In genomic region chr2:62158444-62159121, GRCh38 we compare ENCODE assay signal across 24 cellular contexts.
"Had no signal": no experiment of that assay in that cellular context is flagged by ENCODE, and none has a peak within 500 bp of the region (broad histone marks: within the 10 kb centered on the region; RNA-seq: fewer than 3 reads in every experiment).

No MANE protein-coding gene starts in this region.

- H3K27me3 Mint-ChIP-seq: activated B cell treated with CpG ODN at 0.5 μM for 24 hours; activated CD8-positive, alpha-beta T cell treated with anti-CD3 and anti-CD28 coated beads for 36 hours; activated naive CD8-positive, alpha-beta T cell; effector memory CD8-positive, alpha-beta T cell; naive thymus-derived CD8-positive, alpha-beta T cell; type B pancreatic cell had no signal

- H3K36me3 ChIP-seq: adrenal gland, uterus had no signal

- H3K4me1 Mint-ChIP-seq: naive thymus-derived CD8-positive, alpha-beta T cell; neural crest cell had no signal

- H3K27me3 ChIP-seq: adrenal gland, body of pancreas, testis, uterus had no signal

- H3K9me3 Mint-ChIP-seq: activated CD8-positive, alpha-beta T cell treated with anti-CD3 and anti-CD28 coated beads for 36 hours; effector memory CD8-positive, alpha-beta T cell; type B pancreatic cell had no signal

- H3K9me3 ChIP-seq: adrenal gland, body of pancreas, testis, uterus had no signal

- ATAC-seq: activated CD8-positive, alpha-beta T cell treated with anti-CD3 and anti-CD28 coated beads for 36 hours; body of pancreas; effector memory CD8-positive, alpha-beta T cell; naive thymus-derived CD8-positive, alpha-beta T cell; stimulated activated naive CD8-positive, alpha-beta T cell treated with anti-CD3 and anti-CD28 coated beads, Interleukin-15, Interleukin-2, amounts not matched to agents 100 U/mL and 50 U/mL, for 24 hours had no signal

- H3K36me3 Mint-ChIP-seq: activated naive CD8-positive, alpha-beta T cell; type B pancreatic cell had no signal

- H3K27ac ChIP-seq: adrenal gland, body of pancreas, parathyroid adenoma, psoas muscle, uterus had no signal

- H3K4me3 Mint-ChIP-seq: activated B cell treated with CpG ODN at 0.5 μM for 24 hours; activated CD8-positive, alpha-beta T cell treated with anti-CD3 and anti-CD28 coated beads for 36 hours; activated naive CD8-positive, alpha-beta T cell; effector memory CD8-positive, alpha-beta T cell; naive thymus-derived CD8-positive, alpha-beta T cell; neural crest cell; T-helper 2 cell treated with Interferon-gamma antibody and Interleukin-4, amounts not matched to agents 5 μg/mL and 100 μg/mL, for 36 hours; type B pancreatic cell had no signal

- H3K27ac Mint-ChIP-seq: activated B cell treated with CpG ODN at 0.5 μM for 24 hours; activated CD8-positive, alpha-beta T cell treated with anti-CD3 and anti-CD28 coated beads for 36 hours; activated naive CD8-positive, alpha-beta T cell; activated T-helper 2 cell treated with anti-CD3 and anti-CD28 coated beads, Interferon-gamma antibody, Interleukin-2, Interleukin-4, amounts not matched to agents 10 μg/mL and 5 μg/mL and 100 μg/mL, durations not matched to agents 14 hours and 24 hours and 36 hours; naive thymus-derived CD8-positive, alpha-beta T cell; T-helper 2 cell treated with Interferon-gamma antibody and Interleukin-4, amounts not matched to agents 5 μg/mL and 100 μg/mL, for 36 hours; type B pancreatic cell had no signal

- H3K4me1 ChIP-seq: adrenal gland, body of pancreas, parathyroid adenoma, psoas muscle, uterus had no signal

- DNase-seq: activated B cell treated with CpG ODN at 0.5 μM for 24 hours; activated CD4-positive, alpha-beta T cell treated with anti-CD3 and anti-CD28 coated beads, Interleukin-2, amount 50 U/mL, for 1 hour; activated CD8-positive, alpha-beta T cell treated with anti-CD3 and anti-CD28 coated beads for 36 hours; activated T-cell treated with anti-CD3 and anti-CD28 coated beads, Interleukin-2, amount 50 U/mL, for 48 hours; adrenal gland; aorta; body of pancreas; cerebellar nuclear complex; cortex of kidney; effector memory CD8-positive, alpha-beta T cell; mammary epithelial cell; naive thymus-derived CD8-positive, alpha-beta T cell; psoas muscle; stimulated activated CD4-positive, alpha-beta T cell treated with anti-CD3 and anti-CD28 coated beads, Interleukin-2, amount 100 ng/mL, for 48 hours; stimulated activated naive CD8-positive, alpha-beta T cell treated with anti-CD3 and anti-CD28 coated beads, Interleukin-15, Interleukin-2, amounts not matched to agents 100 U/mL and 50 U/mL, for 24 hours; T-helper 1 cell; testis; uterus had no signal

- H3K4me3 ChIP-seq: adrenal gland, body of pancreas, psoas muscle, testis, uterus had no signal
